Comparison of ENCODE assay signal across 3 cellular contexts in genomic region chr19:7933411-7933810, GRCh38.
TF ChIP-seq lines count a peak whose summit lies in the region.

No MANE protein-coding gene starts in this region.

TF ChIP-seq in SK-N-SH, 30 proteins besides CTCF, POLR2A, EP300 and RAD21 (continues in another document):
- TF ChIP-seq RFX5 (IDR thresholded peaks at IDR 0.05; ENCODE audit: low read length) (no peak), GABPA (IDR thresholded peaks at IDR 0.05; ENCODE audit: low read depth) (no peak), POLR2AphosphoS5 (IDR thresholded peaks at IDR 0.05; ENCODE audit: low read depth, low read length) (no peak), MXI1 (IDR thresholded peaks at IDR 0.05; ENCODE audit: low read depth, low read length) (no peak), FOXJ3 (CRISPR knock-in tag; IDR thresholded peaks at IDR 0.05) (no peak), MAX (IDR thresholded peaks at IDR 0.05; ENCODE audit: low read depth) (no peak), TCF12 (IDR thresholded peaks at IDR 0.05) (no peak), RCOR1 (IDR thresholded peaks at IDR 0.05; ENCODE audit: low read length) (no peak), TAF1 (IDR thresholded peaks at IDR 0.05; ENCODE audit: borderline replicate concordance, low read depth, low read length) (no peak)
- TF ChIP-seq, protein P1, sequence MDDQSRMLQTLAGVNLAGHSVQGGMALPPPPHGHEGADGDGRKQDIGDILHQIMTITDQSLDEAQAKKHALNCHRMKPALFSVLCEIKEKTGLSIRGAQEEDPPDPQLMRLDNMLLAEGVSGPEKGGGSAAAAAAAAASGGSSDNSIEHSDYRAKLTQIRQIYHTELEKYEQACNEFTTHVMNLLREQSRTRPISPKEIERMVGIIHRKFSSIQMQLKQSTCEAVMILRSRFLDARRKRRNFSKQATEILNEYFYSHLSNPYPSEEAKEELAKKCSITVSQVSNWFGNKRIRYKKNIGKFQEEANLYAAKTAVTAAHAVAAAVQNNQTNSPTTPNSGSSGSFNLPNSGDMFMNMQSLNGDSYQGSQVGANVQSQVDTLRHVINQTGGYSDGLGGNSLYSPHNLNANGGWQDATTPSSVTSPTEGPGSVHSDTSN (IDR thresholded peaks at IDR 0.05): no peak
- TF ChIP-seq, protein P2, sequence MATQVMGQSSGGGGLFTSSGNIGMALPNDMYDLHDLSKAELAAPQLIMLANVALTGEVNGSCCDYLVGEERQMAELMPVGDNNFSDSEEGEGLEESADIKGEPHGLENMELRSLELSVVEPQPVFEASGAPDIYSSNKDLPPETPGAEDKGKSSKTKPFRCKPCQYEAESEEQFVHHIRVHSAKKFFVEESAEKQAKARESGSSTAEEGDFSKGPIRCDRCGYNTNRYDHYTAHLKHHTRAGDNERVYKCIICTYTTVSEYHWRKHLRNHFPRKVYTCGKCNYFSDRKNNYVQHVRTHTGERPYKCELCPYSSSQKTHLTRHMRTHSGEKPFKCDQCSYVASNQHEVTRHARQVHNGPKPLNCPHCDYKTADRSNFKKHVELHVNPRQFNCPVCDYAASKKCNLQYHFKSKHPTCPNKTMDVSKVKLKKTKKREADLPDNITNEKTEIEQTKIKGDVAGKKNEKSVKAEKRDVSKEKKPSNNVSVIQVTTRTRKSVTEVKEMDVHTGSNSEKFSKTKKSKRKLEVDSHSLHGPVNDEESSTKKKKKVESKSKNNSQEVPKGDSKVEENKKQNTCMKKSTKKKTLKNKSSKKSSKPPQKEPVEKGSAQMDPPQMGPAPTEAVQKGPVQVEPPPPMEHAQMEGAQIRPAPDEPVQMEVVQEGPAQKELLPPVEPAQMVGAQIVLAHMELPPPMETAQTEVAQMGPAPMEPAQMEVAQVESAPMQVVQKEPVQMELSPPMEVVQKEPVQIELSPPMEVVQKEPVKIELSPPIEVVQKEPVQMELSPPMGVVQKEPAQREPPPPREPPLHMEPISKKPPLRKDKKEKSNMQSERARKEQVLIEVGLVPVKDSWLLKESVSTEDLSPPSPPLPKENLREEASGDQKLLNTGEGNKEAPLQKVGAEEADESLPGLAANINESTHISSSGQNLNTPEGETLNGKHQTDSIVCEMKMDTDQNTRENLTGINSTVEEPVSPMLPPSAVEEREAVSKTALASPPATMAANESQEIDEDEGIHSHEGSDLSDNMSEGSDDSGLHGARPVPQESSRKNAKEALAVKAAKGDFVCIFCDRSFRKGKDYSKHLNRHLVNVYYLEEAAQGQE (IDR thresholded peaks at IDR 0.05; ENCODE audit: low read depth, low read length): no peak
- TF ChIP-seq, protein P3, sequence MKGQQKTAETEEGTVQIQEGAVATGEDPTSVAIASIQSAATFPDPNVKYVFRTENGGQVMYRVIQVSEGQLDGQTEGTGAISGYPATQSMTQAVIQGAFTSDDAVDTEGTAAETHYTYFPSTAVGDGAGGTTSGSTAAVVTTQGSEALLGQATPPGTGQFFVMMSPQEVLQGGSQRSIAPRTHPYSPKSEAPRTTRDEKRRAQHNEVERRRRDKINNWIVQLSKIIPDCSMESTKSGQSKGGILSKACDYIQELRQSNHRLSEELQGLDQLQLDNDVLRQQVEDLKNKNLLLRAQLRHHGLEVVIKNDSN (IDR thresholded peaks at IDR 0.05; ENCODE audit: borderline replicate concordance, low read depth): no peak
- TF ChIP-seq, protein P4, sequence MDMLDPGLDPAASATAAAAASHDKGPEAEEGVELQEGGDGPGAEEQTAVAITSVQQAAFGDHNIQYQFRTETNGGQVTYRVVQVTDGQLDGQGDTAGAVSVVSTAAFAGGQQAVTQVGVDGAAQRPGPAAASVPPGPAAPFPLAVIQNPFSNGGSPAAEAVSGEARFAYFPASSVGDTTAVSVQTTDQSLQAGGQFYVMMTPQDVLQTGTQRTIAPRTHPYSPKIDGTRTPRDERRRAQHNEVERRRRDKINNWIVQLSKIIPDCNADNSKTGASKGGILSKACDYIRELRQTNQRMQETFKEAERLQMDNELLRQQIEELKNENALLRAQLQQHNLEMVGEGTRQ (IDR thresholded peaks at IDR 0.05; ENCODE audit: borderline replicate concordance, low read depth, low read length): no peak

TF ChIP-seq in SK-N-SH treated with all-trans-retinoic acid at 6 μM for 48 hours, 23 proteins besides CTCF, POLR2A, EP300 and RAD21:
- TF ChIP-seq RARB (CRISPR knock-in tag; IDR thresholded peaks at IDR 0.05) (no peak), ZNF565 (CRISPR knock-in tag; conservative IDR thresholded peaks at IDR 0.05; ENCODE audit: low read depth) (no peak), CSDC2 (CRISPR knock-in tag; IDR thresholded peaks at IDR 0.05) (no peak), TSHZ2 (CRISPR knock-in tag; IDR thresholded peaks at IDR 0.05) (no peak), TOX (CRISPR knock-in tag; IDR thresholded peaks at IDR 0.05; ENCODE audit: borderline replicate concordance) (no peak), ZC3H10 (CRISPR knock-in tag; IDR thresholded peaks at IDR 0.05) (no peak), SNAI2 (CRISPR knock-in tag; IDR thresholded peaks at IDR 0.05) (no peak), GLIS3 (CRISPR knock-in tag; IDR thresholded peaks at IDR 0.05) (no peak), ZNF70 (CRISPR knock-in tag; IDR thresholded peaks at IDR 0.05) (no peak)
- TF ChIP-seq, protein P5, sequence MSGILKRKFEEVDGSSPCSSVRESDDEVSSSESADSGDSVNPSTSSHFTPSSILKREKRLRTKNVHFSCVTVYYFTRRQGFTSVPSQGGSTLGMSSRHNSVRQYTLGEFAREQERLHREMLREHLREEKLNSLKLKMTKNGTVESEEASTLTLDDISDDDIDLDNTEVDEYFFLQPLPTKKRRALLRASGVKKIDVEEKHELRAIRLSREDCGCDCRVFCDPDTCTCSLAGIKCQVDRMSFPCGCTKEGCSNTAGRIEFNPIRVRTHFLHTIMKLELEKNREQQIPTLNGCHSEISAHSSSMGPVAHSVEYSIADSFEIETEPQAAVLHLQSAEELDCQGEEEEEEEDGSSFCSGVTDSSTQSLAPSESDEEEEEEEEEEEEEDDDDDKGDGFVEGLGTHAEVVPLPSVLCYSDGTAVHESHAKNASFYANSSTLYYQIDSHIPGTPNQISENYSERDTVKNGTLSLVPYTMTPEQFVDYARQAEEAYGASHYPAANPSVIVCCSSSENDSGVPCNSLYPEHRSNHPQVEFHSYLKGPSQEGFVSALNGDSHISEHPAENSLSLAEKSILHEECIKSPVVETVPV (CRISPR knock-in tag; IDR thresholded peaks at IDR 0.05): no peak
- TF ChIP-seq, protein P6, sequence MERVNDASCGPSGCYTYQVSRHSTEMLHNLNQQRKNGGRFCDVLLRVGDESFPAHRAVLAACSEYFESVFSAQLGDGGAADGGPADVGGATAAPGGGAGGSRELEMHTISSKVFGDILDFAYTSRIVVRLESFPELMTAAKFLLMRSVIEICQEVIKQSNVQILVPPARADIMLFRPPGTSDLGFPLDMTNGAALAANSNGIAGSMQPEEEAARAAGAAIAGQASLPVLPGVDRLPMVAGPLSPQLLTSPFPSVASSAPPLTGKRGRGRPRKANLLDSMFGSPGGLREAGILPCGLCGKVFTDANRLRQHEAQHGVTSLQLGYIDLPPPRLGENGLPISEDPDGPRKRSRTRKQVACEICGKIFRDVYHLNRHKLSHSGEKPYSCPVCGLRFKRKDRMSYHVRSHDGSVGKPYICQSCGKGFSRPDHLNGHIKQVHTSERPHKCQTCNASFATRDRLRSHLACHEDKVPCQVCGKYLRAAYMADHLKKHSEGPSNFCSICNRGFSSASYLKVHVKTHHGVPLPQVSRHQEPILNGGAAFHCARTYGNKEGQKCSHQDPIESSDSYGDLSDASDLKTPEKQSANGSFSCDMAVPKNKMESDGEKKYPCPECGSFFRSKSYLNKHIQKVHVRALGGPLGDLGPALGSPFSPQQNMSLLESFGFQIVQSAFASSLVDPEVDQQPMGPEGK (CRISPR knock-in tag; IDR thresholded peaks at IDR 0.05; ENCODE audit: borderline replicate concordance): no peak

TF ChIP-seq in H1, 55 proteins besides CTCF, POLR2A, EP300 and RAD21:
- TF ChIP-seq HDAC6 (IDR thresholded peaks at IDR 0.05; ENCODE audit: low read depth, low read length) (no peak), ZNF274 (IDR thresholded peaks at IDR 0.05; ENCODE audit: borderline replicate concordance, extremely low read depth, low read length) (no peak), KDM1A (IDR thresholded peaks at IDR 0.05; ENCODE audit: borderline replicate concordance, low read length) (no peak), CBX5 (IDR thresholded peaks at IDR 0.05; ENCODE audit: low read depth, low read length) (no peak), KDM4A (IDR thresholded peaks at IDR 0.05; ENCODE audit: low read depth, low read length, severe bottlenecking) (no peak), RFX5 (IDR thresholded peaks at IDR 0.05; ENCODE audit: borderline replicate concordance, low read depth, low read length) (no peak), CTBP2 (IDR thresholded peaks at IDR 0.05; ENCODE audit: borderline replicate concordance, insufficient read depth, insufficient read length, low read length) (no peak), GABPA (IDR thresholded peaks at IDR 0.05; ENCODE audit: borderline replicate concordance, insufficient read depth, low read length) (no peak), NANOG (IDR thresholded peaks at IDR 0.05; ENCODE audit: insufficient read depth, low read depth, low read length, poor library complexity, severe bottlenecking) (no peak), JUND (IDR thresholded peaks at IDR 0.05; ENCODE audit: low read length) (no peak), YY1 (IDR thresholded peaks at IDR 0.05; ENCODE audit: low read depth, low read length) (no peak), CHD1 (IDR thresholded peaks at IDR 0.05; ENCODE audit: low read depth, low read length) (no peak), FOSL1 (IDR thresholded peaks at IDR 0.05; ENCODE audit: insufficient read depth, low read depth, low read length) (no peak), CBX8 (IDR thresholded peaks at IDR 0.05; ENCODE audit: borderline replicate concordance, low read depth, low read length) (no peak), MAFK (IDR thresholded peaks at IDR 0.05; ENCODE audit: low read depth, low read length) (no peak)
